ENCODE assay signal across 8 cellular contexts in the genomic region with DNA sequence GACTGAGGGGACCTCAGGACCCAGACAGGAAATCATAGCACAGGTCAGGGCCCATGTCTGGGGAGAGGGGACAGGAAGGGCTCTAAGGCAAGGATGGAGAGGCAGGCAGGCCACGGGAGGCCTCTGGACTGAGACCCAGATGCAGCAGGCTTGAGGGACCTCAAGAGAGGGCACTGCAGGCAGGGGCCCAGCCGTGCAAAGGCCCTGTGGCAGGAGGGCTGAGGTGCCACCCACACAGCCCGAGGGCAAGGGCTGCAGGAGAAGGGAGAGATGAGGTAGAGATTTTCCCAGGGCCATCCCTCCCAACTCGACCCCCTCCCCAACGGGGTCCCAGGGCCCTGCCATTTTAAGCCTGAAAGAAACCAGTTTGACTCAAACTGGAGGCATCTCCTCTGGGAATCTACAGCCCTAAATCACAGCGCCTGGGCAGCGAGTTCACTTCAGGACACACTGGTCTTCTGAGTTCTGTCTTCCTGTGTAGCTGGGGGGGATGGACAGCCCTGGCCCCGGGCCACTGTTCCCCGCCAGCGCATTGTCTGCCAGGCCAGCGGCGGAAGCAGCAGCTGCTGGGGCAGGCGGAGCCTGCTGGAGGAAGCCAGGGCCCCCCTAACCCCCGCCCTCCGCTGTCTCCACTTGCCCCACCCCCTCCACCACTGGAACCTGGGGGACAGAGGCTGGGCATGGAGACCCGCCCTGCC. TPM values are rescaled to one million over a fixed set of nuclear protein-coding genes. Genes with fewer than 3 reads are reported as not detected.
DNase-seq lines count a peak whose midpoint lies in the region; ATAC-seq, FAIRE-seq and TF ChIP-seq lines count a peak whose summit lies in the region.

No MANE protein-coding gene starts in this region.

- TF ChIP-seq CTCF in RWPE1 (conservative IDR thresholded peaks at IDR 0.05; ENCODE audit: low read depth) (no peak), endothelial cell of umbilical vein (IDR thresholded peaks at IDR 0.05; ENCODE audit: extremely low read depth in 1 of 2, insufficient read depth in 1 of 2, low read depth in 1 of 2, low read length in 2 of 2) (no peak)

- H2AFZ ChIP-seq in endothelial cell of umbilical vein (ENCODE audit: low read depth, low read length) = peak overlapping the region; percentile 59

- TF ChIP-seq POLR2A in endothelial cell of umbilical vein (IDR thresholded peaks at IDR 0.05; ENCODE audit: low read depth, low read length) = peak; percentile 64

- DNase-seq in NCI-H345 (lab: John Stamatoyannopoulos, UW) = peak; percentile 51
- DNase-seq in NCI-H345 treated with DMSO at 0.1 percent for 48 hours (lab: John Stamatoyannopoulos, UW; ENCODE audit: unreplicated experiment) = no peak
- peak; percentile 50 for DNase-seq in RWPE1 (ENCODE audit: low spot score)
- DNase-seq in endothelial cell of umbilical vein (ENCODE audit: low read depth, low spot score) = peak; percentile 98
- peak; percentile 94 for DNase-seq in mesenteric fat pad (ENCODE audit: low spot score)
- peak; percentile 92 for DNase-seq in ureter (ENCODE audit: low spot score)
- no peak for DNase-seq in activated naive CD4-positive, alpha-beta T cell treated with Interleukin-2 at 50 U/mL for 16 hours

- H3K9me1 ChIP-seq in endothelial cell of umbilical vein (replicated peaks; ENCODE audit: control insufficient read depth, extremely low read depth, insufficient read depth, low read length) = no peaks in the 10 kb centered on the region

- H3K9me3 ChIP-seq in endothelial cell of umbilical vein (replicated peaks; ENCODE audit: control insufficient read depth, insufficient read depth, low read length) = no peaks in the 10 kb centered on the region

- H3K27ac ChIP-seq in RWPE1 (peak overlapping the region; percentile 100), endothelial cell of umbilical vein (ENCODE audit: insufficient read depth, low read depth, low read length) (peak overlapping the region; percentile 82)

- no peaks in the 10 kb centered on the region for H3K27me3 ChIP-seq in endothelial cell of umbilical vein (ENCODE audit: control insufficient read depth in 2 of 2, insufficient read depth in 2 of 2, low read length in 2 of 2)

- dilution Hi-C loops in endothelial cell of umbilical vein (cut with MboI; ENCODE audit: extremely low pct_ligation_motif_present, low sequenced_read_pairs) = no loop called here

- POLR2A ChIA-PET in RWPE1 (lab: Yijun Ruan, JAX; ENCODE audit: low non-redundant PET) = interaction anchor here (0.6 kb wide), 1 partner anchor 407 kb away, joined by 4 read pairs; no protein-coding TSS in a partner anchor
- POLR2A ChIA-PET in endothelial cell of umbilical vein (lab: Charles Lee) = interaction anchor here (0.8 to 3.0 kb wide), 5 partner anchors 10 to 150 kb away, joined by 3 to 23 read pairs (median 4); no protein-coding TSS in a partner anchor

- peak overlapping the region; percentile 53 for H3K4me2 ChIP-seq in endothelial cell of umbilical vein (ENCODE audit: insufficient read depth, low read length)

- BruUV-seq in endothelial cell of umbilical vein (replicated peaks; lab: Mats Ljungman, UMichigan) = no TSS peak

- H4K20me1 ChIP-seq in endothelial cell of umbilical vein (replicated peaks; ENCODE audit: control insufficient read depth, extremely low read depth, insufficient read depth, low read length) = no peaks in the 10 kb centered on the region

- FAIRE-seq in endothelial cell of umbilical vein (lab: Jason Lieb, UNC) = peak; percentile 98

- ATAC-seq in GM19463 (IDR thresholded peaks at IDR 0.05; ENCODE audit: unreplicated experiment) = no peak

- peaks cover 31% of the 10 kb centered on the region for H3K4me1 ChIP-seq in endothelial cell of umbilical vein (ENCODE audit: control insufficient read depth, extremely low read depth, insufficient read depth, low read length)

- H3K79me2 ChIP-seq in endothelial cell of umbilical vein (ENCODE audit: control insufficient read depth, insufficient read depth, low read length) = no peaks in the 10 kb centered on the region

- no peaks in the 10 kb centered on the region for H3K36me3 ChIP-seq in endothelial cell of umbilical vein (ENCODE audit: control insufficient read depth in 2 of 2, extremely low read depth in 1 of 2, insufficient read depth in 2 of 2, low read length in 2 of 2)

- H3K9ac ChIP-seq in endothelial cell of umbilical vein (replicated peaks; ENCODE audit: extremely low read depth, insufficient read depth, low read length) = peak overlapping the region; percentile 75

- CTCF ChIA-PET in RWPE1 (lab: Yijun Ruan, JAX) = interaction anchor here (0.6 to 2.7 kb wide), 3 partner anchors 9 to 301 kb away, joined by 4 to 12 read pairs (median 6); no protein-coding TSS in a partner anchor
- CTCF ChIA-PET in endothelial cell of umbilical vein (lab: Charles Lee) = interaction anchor here (0.6 to 4.9 kb wide), 18 partner anchors 10 to 419 kb away, joined by 3 to 194 read pairs (median 4); no protein-coding TSS in a partner anchor

- peak overlapping the region in 1 of 3 experiments; percentile 2 for H3K4me3 ChIP-seq in endothelial cell of umbilical vein (replicated peaks in 1 of 3; ENCODE audit: insufficient read depth in 1 of 3, low read depth in 1 of 3, low read length in 3 of 3)

- intact Hi-C loops in endothelial cell of umbilical vein (cut with micrococcal nuclease) = loop anchor here (1.0 to 5.0 kb wide), 8 partner anchors 9 to 680 kb away; a partner anchor contains a TSS

TF ChIP-seq in endothelial cell of umbilical vein, 7 proteins besides CTCF, POLR2A, EP300 and RAD21:
- TF ChIP-seq GATA2 (IDR thresholded peaks at IDR 0.05; ENCODE audit: insufficient read depth, insufficient read length, low read depth, low read length) (no peak), EZH2 (IDR thresholded peaks at IDR 0.05; ENCODE audit: borderline replicate concordance, low read depth, low read length, severe bottlenecking) (no peak), FOS (IDR thresholded peaks at IDR 0.05; ENCODE audit: borderline replicate concordance, insufficient read depth, low read length) (no peak), POLR2AphosphoS5 (IDR thresholded peaks at IDR 0.05; ENCODE audit: insufficient read depth, low read depth, low read length) (peak; percentile 91)

RNA-seq across cellular contexts. Expression of a gene that starts 20.3 kb away (rescaled TPM):
- total RNA-seq in endothelial cell of umbilical vein (not detected in 2 replicates), mesenteric fat pad (not detected), ureter (58.6 TPM)
- polyA plus RNA-seq in endothelial cell of umbilical vein = not detected in 2 replicates
- not detected in 2 replicates for polyA plus RNA-seq in endothelial cell of umbilical vein (2011; cell fraction: cytosol; rRNA removed)
- not detected in 2 replicates for polyA plus RNA-seq in endothelial cell of umbilical vein (2011; cell fraction: nucleus; rRNA removed)
- polyA plus RNA-seq in endothelial cell of umbilical vein (2012) = not detected in 2 replicates
- not detected in 2 replicates for polyA minus RNA-seq in endothelial cell of umbilical vein
- polyA minus RNA-seq in endothelial cell of umbilical vein (2011; cell fraction: cytosol; rRNA and poly(A)+ RNA removed) = 5.2 TPM
- polyA minus RNA-seq in endothelial cell of umbilical vein (2011; cell fraction: nucleus; rRNA and poly(A)+ RNA removed) = not detected in 2 replicates

Comparison
In these comparisons a context has a peak if more than half of its experiments do, and no peak if none do; other contexts are left out.
1. DNase-seq: peak in NCI-H345 (single experiment), RWPE1 (single experiment), endothelial cell of umbilical vein (single experiment), mesenteric fat pad (single experiment) and ureter (single experiment); none in NCI-H345 treated with DMSO at 0.1 percent for 48 hours (single experiment) and activated naive CD4-positive, alpha-beta T cell treated with Interleukin-2 at 50 U/mL for 16 hours (single experiment).
2. RNA of a gene that starts 20.3 kb away (total RNA-seq): 58.6 TPM in ureter (single experiment); not detected in endothelial cell of umbilical vein and not detected in mesenteric fat pad (single experiment); every median in the first group is over 10 times any median in the second.